In genomic region chr1:27868556-27868931, GRCh38 we compare ENCODE assay signal across 10 cellular contexts. TPM values are rescaled to one million over a fixed set of nuclear protein-coding genes. Genes with fewer than 3 reads are reported as not detected.
DNase-seq lines count a peak whose midpoint lies in the region; FAIRE-seq and TF ChIP-seq lines count a peak whose summit lies in the region.
"Had no signal": no experiment of that assay in that cellular context is flagged by ENCODE, and none has a peak within 500 bp of the region (broad histone marks: within the 10 kb centered on the region; RNA-seq: fewer than 3 reads in every experiment).

No MANE protein-coding gene starts in this region.

- H3K9me3 ChIP-seq in kidney (ENCODE audit: control insufficient read depth in 1 of 2, low read length in 2 of 2) (no peaks in the 10 kb centered on the region), testis (no peaks in the 10 kb centered on the region)

- peaks cover 51% of the 10 kb centered on the region for H3K4me1 Mint-ChIP-seq in activated naive CD4-positive, alpha-beta T cell treated with anti-CD3 and anti-CD28 coated beads, Interleukin-2, amount 50 U/mL, for 24 hours
- peaks cover 56% of the 10 kb centered on the region for H3K4me1 Mint-ChIP-seq in activated CD4-positive, alpha-beta memory T cell treated with anti-CD3 and anti-CD28 coated beads, Interleukin-2, amount 10 ng/mL, durations not matched to agents 7 days and 5 days

- no peaks in the 10 kb centered on the region for H3K27me3 ChIP-seq in testis

- peak overlapping the region; percentile 93 for H3K27ac Mint-ChIP-seq in activated naive CD4-positive, alpha-beta T cell treated with anti-CD3 and anti-CD28 coated beads, Interleukin-2, amount 50 U/mL, for 24 hours
- peak overlapping the region; percentile 93 for H3K27ac Mint-ChIP-seq in activated CD4-positive, alpha-beta memory T cell treated with anti-CD3 and anti-CD28 coated beads, Interleukin-2, amount 10 ng/mL, durations not matched to agents 7 days and 5 days

- H3K27me3 Mint-ChIP-seq in activated naive CD4-positive, alpha-beta T cell treated with anti-CD3 and anti-CD28 coated beads, Interleukin-2, amount 50 U/mL, for 24 hours: no peaks in the 10 kb centered on the region
- H3K27me3 Mint-ChIP-seq in activated CD4-positive, alpha-beta memory T cell treated with anti-CD3 and anti-CD28 coated beads, Interleukin-2, amount 10 ng/mL, durations not matched to agents 7 days and 5 days: no peaks in the 10 kb centered on the region

- no peak overlapping the region for H3K9ac ChIP-seq in kidney (ENCODE audit: low read length in 2 of 2)

- peaks cover 0 to 10% of the 10 kb centered on the region in 2 donors for H3K4me1 ChIP-seq in kidney (ENCODE audit: control insufficient read depth in 1 of 2, insufficient read depth in 1 of 2, low read depth in 1 of 2, low read length in 2 of 2)
- peaks cover 21% of the 10 kb centered on the region for H3K4me1 ChIP-seq in testis

- POLR2A ChIA-PET in activated CD4-positive, alpha-beta memory T cell treated with anti-CD3 and anti-CD28 coated beads, Interleukin-2, amount 10 ng/mL, durations not matched to agents 7 days and 5 days (lab: Charles Lee): interaction anchor here (1.1 to 2.9 kb wide), 5 partner anchors 18 to 378 kb away, joined by 3 to 22 read pairs (median 3); partner anchors contain the start of gene PPP1R8

- peak overlapping the region; percentile 73 for H3K4me3 Mint-ChIP-seq in activated naive CD4-positive, alpha-beta T cell treated with anti-CD3 and anti-CD28 coated beads, Interleukin-2, amount 50 U/mL, for 24 hours
- H3K4me3 Mint-ChIP-seq in activated CD4-positive, alpha-beta memory T cell treated with anti-CD3 and anti-CD28 coated beads, Interleukin-2, amount 10 ng/mL, durations not matched to agents 7 days and 5 days: peak overlapping the region; percentile 64

- no peaks in the 10 kb centered on the region for H3K36me3 ChIP-seq in kidney (ENCODE audit: control insufficient read depth in 1 of 2, insufficient read depth in 2 of 2, low read length in 2 of 2)
- H3K36me3 ChIP-seq in testis (ENCODE audit: low read depth, missing control alignments): no peaks in the 10 kb centered on the region

- H3K9me3 Mint-ChIP-seq in activated naive CD4-positive, alpha-beta T cell treated with anti-CD3 and anti-CD28 coated beads, Interleukin-2, amount 50 U/mL, for 24 hours: no peaks in the 10 kb centered on the region
- H3K9me3 Mint-ChIP-seq in activated CD4-positive, alpha-beta memory T cell treated with anti-CD3 and anti-CD28 coated beads, Interleukin-2, amount 10 ng/mL, durations not matched to agents 7 days and 5 days: no peaks in the 10 kb centered on the region

- WGBS in testis, 2 donors: 70 to 82% methylated on average over 11 of the region's 11 CpGs

- no peak for TF ChIP-seq CTCF in kidney (IDR thresholded peaks at IDR 0.05; ENCODE audit: borderline replicate concordance, extremely low read depth, insufficient read depth)
- TF ChIP-seq CTCF in testis (IDR thresholded peaks at IDR 0.05): no peak

- intact Hi-C loops in kidney (cut with DNase I) (no loop called here), testis (cut with DNase I; ENCODE audit: low total_unique reads) (no loop called here)

- DNase-seq in activated naive CD4-positive, alpha-beta T cell (lab: John Stamatoyannopoulos, UW): no peak
- DNase-seq in activated CD4-positive, alpha-beta memory T cell treated with anti-CD3 and anti-CD28 coated beads, Interleukin-2, amount 10 ng/mL, durations not matched to agents 7 days and 5 days: no peak
- DNase-seq in kidney (peak; percentile 54), testis (no peak), iPS-NIHi7 (ENCODE audit: extremely low spot score) (no peak), SK-N-DZ (ENCODE audit: low spot score) (no peak), cerebellum (ENCODE audit: low spot score) (no peak)
- DNase-seq: foreskin fibroblast had no signal

- H3K27ac ChIP-seq in kidney (ENCODE audit: low read depth in 2 of 2, low read length in 2 of 2) (no peak overlapping the region), testis (peak overlapping the region; percentile 57 to 81)

- no peak for FAIRE-seq in kidney (lab: Jason Lieb, UNC)
- FAIRE-seq: islet of Langerhans had no signal

- CTCF ChIA-PET in activated CD4-positive, alpha-beta memory T cell treated with anti-CD3 and anti-CD28 coated beads, Interleukin-2, amount 10 ng/mL, durations not matched to agents 7 days and 5 days (lab: Charles Lee): no interaction called here

- H3K36me3 Mint-ChIP-seq in activated naive CD4-positive, alpha-beta T cell treated with anti-CD3 and anti-CD28 coated beads, Interleukin-2, amount 50 U/mL, for 24 hours: no peaks in the 10 kb centered on the region
- H3K36me3 Mint-ChIP-seq in activated CD4-positive, alpha-beta memory T cell treated with anti-CD3 and anti-CD28 coated beads, Interleukin-2, amount 10 ng/mL, durations not matched to agents 7 days and 5 days (ENCODE audit: low read depth): peaks cover 5% of the 10 kb centered on the region

- no peak overlapping the region for H3K4me3 ChIP-seq in kidney (ENCODE audit: low read length in 2 of 2)
- H3K4me3 ChIP-seq in testis: no peak overlapping the region

- TF ChIP-seq POLR2A in testis (IDR thresholded peaks at IDR 0.05): no peak

RNA-seq across cellular contexts. Expression of gene THEMIS2, which starts 3.8 kb away (rescaled TPM):
- 10 to 100 TPM; 58.9 to 60.1 TPM for total RNA-seq in activated CD4-positive, alpha-beta memory T cell treated with anti-CD3 and anti-CD28 coated beads, Interleukin-2, amount 10 ng/mL, durations not matched to agents 7 days and 5 days
- total RNA-seq in kidney (47.2 TPM), testis (100 to 1,000 TPM; 103 to 132 TPM), cerebellum (2.1 TPM)
- polyA plus RNA-seq in kidney (ENCODE audit: insufficient read depth, low read depth, low replicate concordance) (5.2 TPM), testis (ENCODE audit: insufficient read depth, low read depth, low replicate concordance) (56.9 TPM)
- 4.6 and 5.9 TPM in 2 replicates for polyA plus RNA-seq in SK-N-DZ (2014; cell fraction: cytosol; rRNA removed)
- polyA plus RNA-seq in SK-N-DZ (2014; cell fraction: nucleus; rRNA removed): 5.0 and 10.2 TPM in 2 replicates

RNA-seq across cellular contexts. Expression of gene PPP1R8, which starts 38.0 kb away (rescaled TPM):
- total RNA-seq in activated CD4-positive, alpha-beta memory T cell treated with anti-CD3 and anti-CD28 coated beads, Interleukin-2, amount 10 ng/mL, durations not matched to agents 7 days and 5 days: 10 to 100 TPM; 48.5 to 51.2 TPM
- total RNA-seq in kidney (38.6 TPM), testis (10 to 100 TPM; 39.4 to 57.7 TPM), cerebellum (40.5 TPM)
- polyA plus RNA-seq in kidney (ENCODE audit: insufficient read depth, low read depth, low replicate concordance) (21.8 TPM), testis (ENCODE audit: insufficient read depth, low read depth, low replicate concordance) (49.4 TPM)
- 70.2 and 74.1 TPM in 2 replicates for polyA plus RNA-seq in SK-N-DZ (2014; cell fraction: cytosol; rRNA removed)
- polyA plus RNA-seq in SK-N-DZ (2014; cell fraction: nucleus; rRNA removed): 40.1 and 48.2 TPM in 2 replicates

RNA-seq across cellular contexts. Expression of gene RPA2, which starts 45.8 kb away (rescaled TPM):
- total RNA-seq in activated CD4-positive, alpha-beta memory T cell treated with anti-CD3 and anti-CD28 coated beads, Interleukin-2, amount 10 ng/mL, durations not matched to agents 7 days and 5 days: 10 to 100 TPM; 76.7 to 78.8 TPM
- 36.0 TPM for total RNA-seq in kidney
- polyA plus RNA-seq in kidney (ENCODE audit: insufficient read depth, low read depth, low replicate concordance): 32.6 TPM
- total RNA-seq in testis: 10 to 100 TPM; 67.7 to 71.3 TPM
- 131 TPM for polyA plus RNA-seq in testis (ENCODE audit: insufficient read depth, low read depth, low replicate concordance)
- polyA plus RNA-seq in SK-N-DZ (2014; cell fraction: cytosol; rRNA removed): 175 and 200 TPM in 2 replicates
- polyA plus RNA-seq in SK-N-DZ (2014; cell fraction: nucleus; rRNA removed): 79.3 and 83.1 TPM in 2 replicates
- total RNA-seq in cerebellum: 43.6 TPM

Comparison
In these comparisons a context has a peak if more than half of its experiments do, and no peak if none do; other contexts are left out.
1. H3K27ac ChIP-seq: peak in testis (2 of 2); none in kidney (0 of 2).
2. RNA of gene THEMIS2, which starts 3.8 kb away (total RNA-seq): 103 to 132 TPM in testis, 58.9 to 60.1 TPM in activated CD4-positive, alpha-beta memory T cell treated with anti-CD3 and anti-CD28 coated beads, Interleukin-2, amount 10 ng/mL, durations not matched to agents 7 days and 5 days and 47.2 TPM in kidney (single experiment); 2.1 TPM in cerebellum (single experiment); every median in the first group is over 10 times any median in the second.